Comparison of ENCODE assay signal across 1 cellular context in the genomic region with DNA sequence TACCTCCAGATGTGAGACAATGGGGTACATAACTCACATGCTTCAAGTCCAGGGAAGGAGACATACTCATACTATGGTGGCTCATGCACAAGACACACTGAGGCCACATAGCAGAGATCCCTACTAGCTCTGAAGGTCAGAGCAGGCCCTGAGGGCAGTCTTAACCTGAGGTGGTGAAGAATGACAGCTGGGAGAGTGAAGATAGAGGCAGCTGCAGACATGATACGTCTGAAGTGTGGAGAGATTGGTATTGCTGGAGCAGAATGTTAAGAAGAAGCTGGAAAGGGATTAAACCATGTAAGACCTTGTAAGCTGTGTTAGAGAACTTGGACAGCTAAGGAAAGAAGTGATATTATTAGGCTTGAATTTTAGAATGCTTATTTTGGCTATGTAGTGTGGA.
TF ChIP-seq lines count a peak whose summit lies in the region.

No MANE protein-coding gene starts in this region.

TF ChIP-seq in K562, 482 proteins besides CTCF, POLR2A, EP300 and RAD21 (continues in another document):
- TF ChIP-seq RCOR1 (IDR thresholded peaks at IDR 0.05; ENCODE audit: borderline replicate concordance in 1 of 2, low read depth in 2 of 2, low read length in 2 of 2) (no peak), HNRNPL (IDR thresholded peaks at IDR 0.05; ENCODE audit: low read depth, low read length) (no peak), SMAD4 (CRISPR knock-in tag; conservative IDR thresholded peaks at IDR 0.05) (peak; percentile 27; the same call in 1 of the 2 replicates), ZNF717 (CRISPR knock-in tag; IDR thresholded peaks at IDR 0.05) (no peak), PHF20 (IDR thresholded peaks at IDR 0.05; ENCODE audit: partially characterized antibody) (no peak), CBX8 (IDR thresholded peaks at IDR 0.05; ENCODE audit: borderline replicate concordance, extremely low read depth, low read depth, low read length, poor library complexity, severe bottlenecking) (no peak), ZFP36 (IDR thresholded peaks at IDR 0.05; ENCODE audit: low read depth, low read length, partially characterized antibody) (no peak), ZBTB7A (IDR thresholded peaks at IDR 0.05; ENCODE audit: borderline replicate concordance, control insufficient read depth, low read depth, low read length) (no peak), ZNF311 (CRISPR knock-in tag; IDR thresholded peaks at IDR 0.05) (no peak), NBN (IDR thresholded peaks at IDR 0.05; ENCODE audit: low read depth) (peak; percentile 44; the same call in 1 of the 2 replicates), POLR2AphosphoS2 (IDR thresholded peaks at IDR 0.05; ENCODE audit: low read length) (no peak), ZNF232 (CRISPR knock-in tag; IDR thresholded peaks at IDR 0.05) (no peak), RBM14 (IDR thresholded peaks at IDR 0.05; ENCODE audit: borderline replicate concordance, insufficient read depth, low read depth, low read length) (no peak), ZNF143 (CRISPR knock-in tag; IDR thresholded peaks at IDR 0.05) (no peak), RAD51 (IDR thresholded peaks at IDR 0.05; ENCODE audit: borderline replicate concordance, low read depth) (no peak; the same call in 1 of the 2 replicates), TBP (optimal IDR thresholded peaks at IDR 0.05; ENCODE audit: low read depth, low read length) (no peak), KAT8 (IDR thresholded peaks at IDR 0.05; ENCODE audit: low read depth) (no peak), ZKSCAN1 (IDR thresholded peaks at IDR 0.05; ENCODE audit: low read depth, low read length) (no peak), SREBF1 (IDR thresholded peaks at IDR 0.05; ENCODE audit: borderline replicate concordance, low read depth, low read length) (no peak), ZC3H8 (IDR thresholded peaks at IDR 0.05) (no peak), MCM7 (IDR thresholded peaks at IDR 0.05) (no peak), ZNF24 (IDR thresholded peaks at IDR 0.05) (no peak), PURB (CRISPR knock-in tag; IDR thresholded peaks at IDR 0.05; ENCODE audit: low read depth) (no peak), LEF1 (IDR thresholded peaks at IDR 0.05) (0 out of 2 replicates have a peak, but pooled peaks have one; percentile 15), ZNF124 (CRISPR knock-in tag; IDR thresholded peaks at IDR 0.05) (no peak), TSC22D4 (tag; IDR thresholded peaks at IDR 0.05) (no peak), FOXA3 (CRISPR knock-in tag; conservative IDR thresholded peaks at IDR 0.05 in 1 of 2, IDR thresholded peaks at IDR 0.05 in 1 of 2) (no peak), XRCC5 (IDR thresholded peaks at IDR 0.05; ENCODE audit: low read depth, low read length) (no peak), SMARCE1 (IDR thresholded peaks at IDR 0.05) (peak; percentile 62; the same call in 1 of the 2 replicates), SPI1 (IDR thresholded peaks at IDR 0.05; ENCODE audit: borderline replicate concordance, low read depth, low read length) (no peak), KDM2B (CRISPR knock-in tag; IDR thresholded peaks at IDR 0.05) (no peak), SMAD1 (IDR thresholded peaks at IDR 0.05; ENCODE audit: low read depth, low read length, partially characterized antibody) (no peak), FOS (IDR thresholded peaks at IDR 0.05; ENCODE audit: extremely low read depth, insufficient read length) (no peak), KLF16 (IDR thresholded peaks at IDR 0.05) (peak; percentile 7; the same call in 1 of the 2 replicates), ATF1 (CRISPR knock-in tag; IDR thresholded peaks at IDR 0.05) (no peak), ATF1 (tag; IDR thresholded peaks at IDR 0.05) (no peak), ZNF512 (tag; IDR thresholded peaks at IDR 0.05) (no peak), KHSRP (IDR thresholded peaks at IDR 0.05) (no peak), KDM5B (IDR thresholded peaks at IDR 0.05; ENCODE audit: insufficient replicate concordance, low read depth, low read length) (no peak), ZNF407 (IDR thresholded peaks at IDR 0.05; ENCODE audit: low read depth) (no peak), SP2 (IDR thresholded peaks at IDR 0.05; ENCODE audit: extremely low read depth, low read depth, low read length, poor library complexity, severe bottlenecking) (no peak), ETV1 (tag; conservative IDR thresholded peaks at IDR 0.05; ENCODE audit: low read depth) (no peak), TEAD1 (CRISPR knock-in tag; IDR thresholded peaks at IDR 0.05) (no peak), MAZ (CRISPR knock-in tag; conservative IDR thresholded peaks at IDR 0.05 in 1 of 2, IDR thresholded peaks at IDR 0.05 in 1 of 2) (no peak), E2F6 (IDR thresholded peaks at IDR 0.05; ENCODE audit: borderline replicate concordance in 1 of 2, extremely low read depth in 1 of 2, insufficient read depth in 1 of 2, insufficient read length in 1 of 2, low read depth in 1 of 2, low read length in 1 of 2, poor library complexity in 1 of 2, severe bottlenecking in 1 of 2) (no peak), ADNP (tag; IDR thresholded peaks at IDR 0.05) (no peak), POLR2H (tag; IDR thresholded peaks at IDR 0.05; ENCODE audit: low read depth) (no peak), EWSR1 (IDR thresholded peaks at IDR 0.05; ENCODE audit: borderline replicate concordance, low read depth, partially characterized antibody) (no peak), SMAD2 (IDR thresholded peaks at IDR 0.05; ENCODE audit: low read depth, low read length) (no peak), JUNB (CRISPR knock-in tag; conservative IDR thresholded peaks at IDR 0.05) (no peak), RFX7 (CRISPR knock-in tag; IDR thresholded peaks at IDR 0.05) (no peak), RNF2 (IDR thresholded peaks at IDR 0.05) (peak; percentile 40; the same call in 1 of the 2 replicates)
- TF ChIP-seq, protein P1, sequence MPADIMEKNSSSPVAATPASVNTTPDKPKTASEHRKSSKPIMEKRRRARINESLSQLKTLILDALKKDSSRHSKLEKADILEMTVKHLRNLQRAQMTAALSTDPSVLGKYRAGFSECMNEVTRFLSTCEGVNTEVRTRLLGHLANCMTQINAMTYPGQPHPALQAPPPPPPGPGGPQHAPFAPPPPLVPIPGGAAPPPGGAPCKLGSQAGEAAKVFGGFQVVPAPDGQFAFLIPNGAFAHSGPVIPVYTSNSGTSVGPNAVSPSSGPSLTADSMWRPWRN (IDR thresholded peaks at IDR 0.05; ENCODE audit: low read depth) = no peak
- TF ChIP-seq, protein P2, sequence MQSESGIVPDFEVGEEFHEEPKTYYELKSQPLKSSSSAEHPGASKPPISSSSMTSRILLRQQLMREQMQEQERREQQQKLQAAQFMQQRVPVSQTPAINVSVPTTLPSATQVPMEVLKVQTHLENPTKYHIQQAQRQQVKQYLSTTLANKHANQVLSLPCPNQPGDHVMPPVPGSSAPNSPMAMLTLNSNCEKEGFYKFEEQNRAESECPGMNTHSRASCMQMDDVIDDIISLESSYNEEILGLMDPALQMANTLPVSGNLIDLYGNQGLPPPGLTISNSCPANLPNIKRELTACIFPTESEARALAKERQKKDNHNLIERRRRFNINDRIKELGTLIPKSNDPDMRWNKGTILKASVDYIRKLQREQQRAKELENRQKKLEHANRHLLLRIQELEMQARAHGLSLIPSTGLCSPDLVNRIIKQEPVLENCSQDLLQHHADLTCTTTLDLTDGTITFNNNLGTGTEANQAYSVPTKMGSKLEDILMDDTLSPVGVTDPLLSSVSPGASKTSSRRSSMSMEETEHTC (IDR thresholded peaks at IDR 0.05) = no peak
- TF ChIP-seq, protein P3, sequence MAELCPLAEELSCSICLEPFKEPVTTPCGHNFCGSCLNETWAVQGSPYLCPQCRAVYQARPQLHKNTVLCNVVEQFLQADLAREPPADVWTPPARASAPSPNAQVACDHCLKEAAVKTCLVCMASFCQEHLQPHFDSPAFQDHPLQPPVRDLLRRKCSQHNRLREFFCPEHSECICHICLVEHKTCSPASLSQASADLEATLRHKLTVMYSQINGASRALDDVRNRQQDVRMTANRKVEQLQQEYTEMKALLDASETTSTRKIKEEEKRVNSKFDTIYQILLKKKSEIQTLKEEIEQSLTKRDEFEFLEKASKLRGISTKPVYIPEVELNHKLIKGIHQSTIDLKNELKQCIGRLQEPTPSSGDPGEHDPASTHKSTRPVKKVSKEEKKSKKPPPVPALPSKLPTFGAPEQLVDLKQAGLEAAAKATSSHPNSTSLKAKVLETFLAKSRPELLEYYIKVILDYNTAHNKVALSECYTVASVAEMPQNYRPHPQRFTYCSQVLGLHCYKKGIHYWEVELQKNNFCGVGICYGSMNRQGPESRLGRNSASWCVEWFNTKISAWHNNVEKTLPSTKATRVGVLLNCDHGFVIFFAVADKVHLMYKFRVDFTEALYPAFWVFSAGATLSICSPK (IDR thresholded peaks at IDR 0.05; ENCODE audit: borderline replicate concordance) = no peak
- TF ChIP-seq, protein P4, sequence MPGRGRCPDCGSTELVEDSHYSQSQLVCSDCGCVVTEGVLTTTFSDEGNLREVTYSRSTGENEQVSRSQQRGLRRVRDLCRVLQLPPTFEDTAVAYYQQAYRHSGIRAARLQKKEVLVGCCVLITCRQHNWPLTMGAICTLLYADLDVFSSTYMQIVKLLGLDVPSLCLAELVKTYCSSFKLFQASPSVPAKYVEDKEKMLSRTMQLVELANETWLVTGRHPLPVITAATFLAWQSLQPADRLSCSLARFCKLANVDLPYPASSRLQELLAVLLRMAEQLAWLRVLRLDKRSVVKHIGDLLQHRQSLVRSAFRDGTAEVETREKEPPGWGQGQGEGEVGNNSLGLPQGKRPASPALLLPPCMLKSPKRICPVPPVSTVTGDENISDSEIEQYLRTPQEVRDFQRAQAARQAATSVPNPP (IDR thresholded peaks at IDR 0.05; ENCODE audit: borderline replicate concordance, insufficient read depth, insufficient read length) = no peak
